ENCODE assay signal across 17 cellular contexts in the genomic region with DNA sequence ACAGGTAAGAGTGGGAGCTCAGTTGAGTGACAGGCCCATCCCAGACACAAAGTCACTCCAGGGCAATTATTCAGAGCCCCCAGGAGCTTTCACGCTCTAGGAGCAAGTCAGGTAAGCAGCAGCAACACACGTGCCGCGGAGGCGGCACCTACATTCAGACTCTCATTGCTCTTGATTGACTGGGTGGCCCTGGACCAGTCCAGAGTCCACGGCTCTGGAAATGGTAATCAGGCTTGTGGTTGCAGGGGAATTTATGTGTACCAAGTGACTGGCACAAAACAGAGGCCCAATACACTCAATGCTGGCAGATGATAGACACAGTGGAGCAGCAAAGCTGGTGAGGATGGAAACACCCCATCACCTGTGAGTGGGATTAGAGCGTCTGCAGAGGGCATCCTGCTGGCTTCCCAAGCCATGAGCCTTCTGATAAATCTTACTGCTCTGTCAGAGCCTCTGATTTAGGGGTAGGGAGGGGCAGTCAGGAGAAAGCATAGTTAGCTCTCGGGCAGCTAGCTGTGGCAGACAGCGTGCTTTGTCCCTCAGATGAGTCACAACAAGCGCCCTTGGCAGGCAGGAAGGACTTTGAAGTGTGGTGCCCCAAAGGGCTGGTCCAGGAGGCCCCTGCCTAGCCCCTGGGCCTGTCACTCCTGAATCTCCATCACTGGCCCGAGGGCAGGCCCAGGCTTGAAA.
DNase-seq lines count a peak whose midpoint lies in the region; ATAC-seq and TF ChIP-seq lines count a peak whose summit lies in the region.
"Had no signal": no experiment of that assay in that cellular context is flagged by ENCODE, and none has a peak within 500 bp of the region (broad histone marks: within the 10 kb centered on the region; RNA-seq: fewer than 3 reads in every experiment).

No MANE protein-coding gene starts in this region.

- 75 to 91% (median 88%) methylated on average over 10 to 11 of the region's 11 CpGs for WGBS in heart left ventricle, 4 donors

- H3K4me1 ChIP-seq in heart left ventricle (peaks cover 3 to 64% (median 30%) of the 10 kb centered on the region in 12 donors), right atrium auricular region (peaks cover 0 to 36% of the 10 kb centered on the region in 2 donors), tibial artery (peaks cover 0 to 38% (median 23%) of the 10 kb centered on the region in 4 donors)

- DNase-seq in heart left ventricle = peak in 1 of 5 donors; percentile 44
- no peak for DNase-seq in right atrium auricular region (ENCODE audit: low spot score)
- peak; percentile 85 for DNase-seq in RPMI7951 (ENCODE audit: low read depth)
- DNase-seq in islet precursor cell = peak; percentile 83
- no peak for DNase-seq in tibial artery
- DNase-seq in DMS53 (lab: John Stamatoyannopoulos, UW) = no peak
- DNase-seq: activated T-cell treated with anti-CD3 and anti-CD28 coated beads, Interleukin-2, amount 50 U/mL, for 48 hours; CD4-positive, alpha-beta T cell; hippocampal formation; NCI-H1105 treated with DMSO at 0.1 percent for 48 hours; NCI-H226; uterus had no signal

- H3K27ac ChIP-seq in heart left ventricle (peak overlapping the region in 6 of 12 donors; percentile 2 to 77 (median 45)), right atrium auricular region (peak overlapping the region in 1 of 2 donors; percentile 67), tibial artery (peak overlapping the region; percentile 29 to 67)
- H3K27ac ChIP-seq: SK-N-MC had no signal

- intact Hi-C loops in heart left ventricle (cut with DNase I) (loop anchor here in 1 of 10 donors (10.0 kb wide), 2 partner anchors 107 to 187 kb away; no protein-coding TSS in a partner anchor), tibial artery (cut with DNase I; ENCODE audit: low total_unique reads) (no loop called here)

- no peak for TF ChIP-seq POLR2A in heart left ventricle (IDR thresholded peaks at IDR 0.05)

- H3K36me3 ChIP-seq in heart left ventricle = no peaks in the 10 kb centered on the region
- no peaks in the 10 kb centered on the region for H3K36me3 ChIP-seq in right atrium auricular region
- H3K36me3 ChIP-seq in tibial artery = no peaks in the 10 kb centered on the region
- H3K36me3 ChIP-seq: uterus had no signal

- ATAC-seq in heart left ventricle (peak; percentile 28 to 71 (median 60)), GM18498 (IDR thresholded peaks at IDR 0.05; ENCODE audit: unreplicated experiment) (no peak), GM19035 (IDR thresholded peaks at IDR 0.05; ENCODE audit: unreplicated experiment) (no peak)
- ATAC-seq: K562 had no signal

- H3K4me3 ChIP-seq in heart left ventricle = no peak overlapping the region
- no peak overlapping the region for H3K4me3 ChIP-seq in right atrium auricular region
- H3K4me3 ChIP-seq in tibial artery = no peak overlapping the region
- H3K4me3 ChIP-seq: K562, SK-N-MC, smooth muscle cell, uterus had no signal

- H3K9me3 ChIP-seq in heart left ventricle = no peaks in the 10 kb centered on the region
- H3K9me3 ChIP-seq in right atrium auricular region = no peaks in the 10 kb centered on the region
- no peaks in the 10 kb centered on the region for H3K9me3 ChIP-seq in tibial artery
- H3K9me3 ChIP-seq: uterus had no signal

- TF ChIP-seq CTCF in heart left ventricle (IDR thresholded peaks at IDR 0.05) (no peak), right atrium auricular region (IDR thresholded peaks at IDR 0.05) (no peak), tibial artery (IDR thresholded peaks at IDR 0.05) (no peak)

- H3K27me3 ChIP-seq in heart left ventricle (no peaks in the 10 kb centered on the region), right atrium auricular region (no peaks in the 10 kb centered on the region), tibial artery (no peaks in the 10 kb centered on the region)
- H3K27me3 ChIP-seq: uterus had no signal

Comparison
In these comparisons a context has a peak if more than half of its experiments do, and no peak if none do; other contexts are left out.
1. ATAC-seq: peak in heart left ventricle (4 of 4); none in GM18498 (single experiment) and GM19035 (single experiment).
2. DNase-seq: peak in RPMI7951 (single experiment) and islet precursor cell (single experiment); none in right atrium auricular region (single experiment), tibial artery (0 of 2) and DMS53 (single experiment).